ENCODE assay signal across 24 cellular contexts in the genomic region with DNA sequence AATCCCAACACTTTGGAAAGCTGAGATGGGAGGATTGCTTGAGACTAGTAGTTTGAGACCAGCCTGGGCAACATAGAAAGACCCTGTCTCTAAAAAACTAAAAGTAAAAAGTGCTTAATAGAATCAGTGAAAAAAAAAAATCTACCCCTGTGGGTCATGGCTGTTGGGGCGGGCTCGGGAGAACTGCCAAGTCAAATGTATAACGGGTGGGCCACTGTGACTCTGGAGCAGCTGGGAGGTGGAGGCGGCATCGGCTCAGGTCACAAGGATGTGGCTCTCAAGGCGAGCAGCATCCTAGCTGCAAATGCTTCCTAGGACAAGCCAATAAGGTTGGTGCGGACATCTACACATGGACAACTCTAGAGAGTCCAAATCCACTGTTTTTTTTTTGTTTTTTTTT. TPM values are rescaled to one million over a fixed set of nuclear protein-coding genes. Genes with fewer than 3 reads are reported as not detected.
A peak's percentile ranks its signal among the peaks of the same experiment; 100 is the strongest.
DNase-seq lines count a peak whose midpoint lies in the region; ATAC-seq and TF ChIP-seq lines count a peak whose summit lies in the region.
"Had no signal": no experiment of that assay in that cellular context is flagged by ENCODE, and none has a peak within 500 bp of the region (broad histone marks: within the 10 kb centered on the region; RNA-seq: fewer than 3 reads in every experiment).

No MANE protein-coding gene starts in this region.

- WGBS in endodermal cell (ENCODE audit: insufficient coverage in 1 of 2, insufficient read length in 1 of 2), 2 experiments, result 80 to 95% methylated on average over 6 to 7 of the region's 7 CpGs

- TF ChIP-seq CTCF in HEK293 (tag by site-specific recombination; IDR thresholded peaks at IDR 0.05), result no peak
- TF ChIP-seq CTCF in endodermal cell (conservative IDR thresholded peaks at IDR 0.05), result no peak

- H3K4me3 Mint-ChIP-seq in endodermal cell, result no peak overlapping the region
- no peak overlapping the region for H3K4me3 Mint-ChIP-seq in stimulated activated effector memory CD8-positive, alpha-beta T cell treated with anti-CD3 and anti-CD28 coated beads, Interleukin-12 subunit alpha, Interleukin-12 subunit beta, amount 100 ng/mL, for 72 hours
- H3K4me3 Mint-ChIP-seq: B cell; CD4-positive, alpha-beta T cell; CD8-positive, alpha-beta T cell had no signal

- no peaks in the 10 kb centered on the region for H3K9me3 Mint-ChIP-seq in endodermal cell
- no peaks in the 10 kb centered on the region for H3K9me3 Mint-ChIP-seq in stimulated activated effector memory CD8-positive, alpha-beta T cell treated with anti-CD3 and anti-CD28 coated beads, Interleukin-12 subunit alpha, Interleukin-12 subunit beta, amount 100 ng/mL, for 72 hours
- H3K9me3 Mint-ChIP-seq: CD4-positive, alpha-beta T cell; CD8-positive, alpha-beta T cell had no signal

- H3K4me3 ChIP-seq in HEK293 (ENCODE audit: low read depth, low read length) (no peak overlapping the region), endodermal cell (ENCODE audit: low read length) (no peak overlapping the region)
- H3K4me3 ChIP-seq: A549; BLaER1 treated with 17β-estradiol and CSF1 and Interleukin-3, amounts not matched to agents 10 nM and 100 nM; GM12878 had no signal

- H3K27me3 Mint-ChIP-seq in endodermal cell (ENCODE audit: insufficient read depth), result no peaks in the 10 kb centered on the region
- H3K27me3 Mint-ChIP-seq: B cell; CD4-positive, alpha-beta T cell had no signal

- H3K36me3 ChIP-seq in HEK293 (ENCODE audit: control insufficient read depth in 2 of 2, insufficient read depth in 1 of 2, low read length in 2 of 2), result peaks cover 60 to 77% of the 10 kb centered on the region in 2 experiments
- H3K36me3 ChIP-seq in endodermal cell (ENCODE audit: control insufficient read depth, insufficient read depth, low read length), result peaks cover 19% of the 10 kb centered on the region

- no peaks in the 10 kb centered on the region for H3K27me3 ChIP-seq in endodermal cell (ENCODE audit: control insufficient read depth, insufficient read depth, low read length, poor library complexity, severe bottlenecking)
- H3K27me3 ChIP-seq: BLaER1 treated with 17β-estradiol and CSF1 and Interleukin-3, amounts not matched to agents 10 nM and 100 nM had no signal

- no peak for ATAC-seq in stimulated activated effector memory CD8-positive, alpha-beta T cell treated with anti-CD3 and anti-CD28 coated beads, Interleukin-12 subunit alpha, Interleukin-12 subunit beta, amount 100 ng/mL, for 72 hours
- no peak for ATAC-seq in GM18907 (IDR thresholded peaks at IDR 0.05; ENCODE audit: unreplicated experiment)
- ATAC-seq: A549; CD8-positive, alpha-beta T cell; GM12878 had no signal

- peak overlapping the region; percentile 66 for H3K27ac Mint-ChIP-seq in endodermal cell
- peak overlapping the region; percentile 74 for H3K27ac Mint-ChIP-seq in stimulated activated effector memory CD8-positive, alpha-beta T cell treated with anti-CD3 and anti-CD28 coated beads, Interleukin-12 subunit alpha, Interleukin-12 subunit beta, amount 100 ng/mL, for 72 hours
- H3K27ac Mint-ChIP-seq: B cell; CD4-positive, alpha-beta T cell; CD8-positive, alpha-beta T cell had no signal

- peaks cover 22% of the 10 kb centered on the region for H3K36me3 Mint-ChIP-seq in endodermal cell (ENCODE audit: low read depth)
- H3K36me3 Mint-ChIP-seq in stimulated activated effector memory CD8-positive, alpha-beta T cell treated with anti-CD3 and anti-CD28 coated beads, Interleukin-12 subunit alpha, Interleukin-12 subunit beta, amount 100 ng/mL, for 72 hours, result peaks cover 31% of the 10 kb centered on the region

- POLR2A ChIA-PET in HEK293 (lab: Yijun Ruan, JAX), result interaction anchor here (1.1 kb wide), 1 partner anchor 31 kb away, joined by 3 read pairs; the partner anchor contains the start of genes C19orf47 and PLD3

- no peak overlapping the region for H3K27ac ChIP-seq in HEK293 (ENCODE audit: extremely low read depth, low read depth, low read length)
- no peak overlapping the region for H3K27ac ChIP-seq in endodermal cell (ENCODE audit: low read depth, low read length)
- H3K27ac ChIP-seq: 22Rv1; A549; BLaER1 treated with 17β-estradiol and CSF1 and Interleukin-3, amounts not matched to agents 10 nM and 100 nM; C4-2B had no signal

- peaks cover 5% of the 10 kb centered on the region; the same call in 1 of the 2 replicates for H3K4me1 ChIP-seq in HEK293 (ENCODE audit: control insufficient read depth, insufficient read depth, low read length)
- H3K4me1 ChIP-seq in endodermal cell (ENCODE audit: control insufficient read depth, insufficient read depth, low read length), result no peaks in the 10 kb centered on the region
- H3K4me1 ChIP-seq: A549, Caco-2 had no signal

- H3K4me1 Mint-ChIP-seq in endodermal cell, result no peaks in the 10 kb centered on the region
- peaks cover 10% of the 10 kb centered on the region for H3K4me1 Mint-ChIP-seq in stimulated activated effector memory CD8-positive, alpha-beta T cell treated with anti-CD3 and anti-CD28 coated beads, Interleukin-12 subunit alpha, Interleukin-12 subunit beta, amount 100 ng/mL, for 72 hours
- H3K4me1 Mint-ChIP-seq: B cell had no signal

- no peak overlapping the region for H3K9ac ChIP-seq in endodermal cell (ENCODE audit: extremely low read depth, low read length, poor library complexity, severe bottlenecking)
- H3K9ac ChIP-seq: BLaER1 treated with 17β-estradiol and CSF1 and Interleukin-3, amounts not matched to agents 10 nM and 100 nM had no signal

- peak; percentile 50 for DNase-seq in activated effector memory CD4-positive, alpha-beta T cell treated with anti-CD3 and anti-CD28 coated beads, Interleukin-2, amount 50 U/mL, for 16 hours
- no peak for DNase-seq in activated effector memory CD4-positive, alpha-beta T cell treated with Interleukin-2 at 50 U/mL for 16 hours
- DNase-seq in endodermal cell (no peak), islet precursor cell (no peak), DMS153 (lab: John Stamatoyannopoulos, UW) (no peak)
- no peak for DNase-seq in stimulated activated effector memory CD8-positive, alpha-beta T cell treated with anti-CD3 and anti-CD28 coated beads, Interleukin-12 subunit alpha, Interleukin-12 subunit beta, amount 100 ng/mL, for 72 hours (ENCODE audit: low spot score in 2 of 2)
- DNase-seq: AML-193; Caco-2; Calu3; CD4-positive, alpha-beta T cell; CD8-positive, alpha-beta T cell; DMS53; DMS79; DND-41; EL; GDM1 had no signal

- no peaks in the 10 kb centered on the region for H3K9me3 ChIP-seq in HEK293 (ENCODE audit: control insufficient read depth, insufficient read depth, low read depth, low read length)
- H3K9me3 ChIP-seq in endodermal cell (ENCODE audit: control insufficient read depth, low read length), result no peaks in the 10 kb centered on the region
- H3K9me3 ChIP-seq: A549, Caco-2 had no signal

- CTCF ChIA-PET in HEK293 (lab: Yijun Ruan, JAX), result interaction anchor here (0.6 to 4.1 kb wide), 4 partner anchors 12 to 1541 kb away, joined by 3 to 28 read pairs (median 4); no protein-coding TSS in a partner anchor

TF ChIP-seq in HEK293, 187 proteins besides CTCF, POLR2A, EP300 and RAD21:
- no peak for TF ChIP-seq ZEB2 (tag by site-specific recombination; IDR thresholded peaks at IDR 0.05)
- TF ChIP-seq ZNF214 (tag by site-specific recombination; IDR thresholded peaks at IDR 0.05; ENCODE audit: borderline replicate concordance), result no peak
- peak; percentile 43; the same call in 1 of the 2 replicates for TF ChIP-seq ZNF121 (tag by site-specific recombination; IDR thresholded peaks at IDR 0.05)
- 0 out of 2 replicates have a peak, but pooled peaks have one; percentile 28 for TF ChIP-seq ZNF600 (tag by site-specific recombination; IDR thresholded peaks at IDR 0.05)
- TF ChIP-seq ZFHX2 (tag by site-specific recombination; conservative IDR thresholded peaks at IDR 0.05), result peak; percentile 37; the same call in 1 of the 2 replicates
- no peak for TF ChIP-seq ZNF211 (tag by site-specific recombination; IDR thresholded peaks at IDR 0.05; ENCODE audit: low read depth)
- peak; percentile 75 for TF ChIP-seq EGR2 (tag by site-specific recombination; IDR thresholded peaks at IDR 0.05; ENCODE audit: low read depth)

RNA-seq across cellular contexts. Expression of gene C19orf47, which starts 30.9 kb away (rescaled TPM):
- total RNA-seq in endodermal cell, result 10 to 100 TPM; 15.6 to 18.1 TPM
- polyA plus RNA-seq in endodermal cell (2013, experiment 1 of 2), result 13.5 TPM
- polyA plus RNA-seq in endodermal cell (2013, experiment 2 of 2), result 12.8 TPM

RNA-seq across cellular contexts. Expression of gene PLD3, which starts 31.2 kb away (rescaled TPM):
- total RNA-seq in endodermal cell, result 100 to 1,000 TPM; 177 to 240 TPM
- polyA plus RNA-seq in endodermal cell (2013, experiment 1 of 2), result 271 TPM
- polyA plus RNA-seq in endodermal cell (2013, experiment 2 of 2), result 260 TPM

RNA-seq across cellular contexts. Expression of gene AKT2, which starts 32.2 kb away (rescaled TPM):
- 100 to 1,000 TPM; 190 to 208 TPM for total RNA-seq in endodermal cell
- 107 TPM for polyA plus RNA-seq in endodermal cell (2013, experiment 1 of 2)
- polyA plus RNA-seq in endodermal cell (2013, experiment 2 of 2), result 99.8 TPM
